8 cellular contexts compared by ENCODE assay signal in genomic region chrX:135003876-135004623, GRCh38. TPM values are rescaled to one million over a fixed set of nuclear protein-coding genes. Genes with fewer than 3 reads are reported as not detected.
A peak's percentile ranks its signal among the peaks of the same experiment; 100 is the strongest.
DNase-seq lines count a peak whose midpoint lies in the region; ATAC-seq and TF ChIP-seq lines count a peak whose summit lies in the region.

No MANE protein-coding gene starts in this region.

- H3K9ac ChIP-seq in BLaER1: no peak overlapping the region
- H3K9ac ChIP-seq in duodenal mucosa (ENCODE audit: low read depth in 1 of 2, low read length in 2 of 2): peak overlapping the region; percentile 39 to 47

- intact Hi-C loops in lower leg skin (cut with DNase I; ENCODE audit: low total_unique reads): no loop called here

- POLR2A ChIA-PET in activated CD4-positive, alpha-beta memory T cell treated with anti-CD3 and anti-CD28 coated beads, Interleukin-2, amount 10 ng/mL, durations not matched to agents 7 days and 5 days (lab: Charles Lee): no interaction called here

- TF ChIP-seq CTCF in lower leg skin (IDR thresholded peaks at IDR 0.05): no peak

- peaks cover 2% of the 10 kb centered on the region for H3K27me3 Mint-ChIP-seq in activated CD4-positive, alpha-beta memory T cell treated with anti-CD3 and anti-CD28 coated beads, Interleukin-2, amount 10 ng/mL, durations not matched to agents 7 days and 5 days

- no peaks in the 10 kb centered on the region for H3K9me3 Mint-ChIP-seq in activated CD4-positive, alpha-beta memory T cell treated with anti-CD3 and anti-CD28 coated beads, Interleukin-2, amount 10 ng/mL, durations not matched to agents 7 days and 5 days

- H3K9me3 ChIP-seq in BLaER1 (no peaks in the 10 kb centered on the region), duodenal mucosa (ENCODE audit: control insufficient read depth in 1 of 2, low read length in 2 of 2) (no peaks in the 10 kb centered on the region)

- no peak for TF ChIP-seq POLR2A in lower leg skin (IDR thresholded peaks at IDR 0.05)

- 0 to 39% methylated on average over 21 to 35 of the region's 35 CpGs for WGBS in lower leg skin, 2 donors

- peaks cover 12% of the 10 kb centered on the region for H3K4me1 Mint-ChIP-seq in activated CD4-positive, alpha-beta memory T cell treated with anti-CD3 and anti-CD28 coated beads, Interleukin-2, amount 10 ng/mL, durations not matched to agents 7 days and 5 days

- DNase-seq in NCI-H748 treated with DMSO at 0.1 percent for 48 hours (lab: John Stamatoyannopoulos, UW) (peak; percentile 79), lower leg skin (ENCODE audit: low spot score in 2 of 2) (peak; percentile 86 to 97)
- peak; percentile 93 for DNase-seq in activated CD4-positive, alpha-beta memory T cell treated with anti-CD3 and anti-CD28 coated beads, Interleukin-2, amount 10 ng/mL, durations not matched to agents 7 days and 5 days
- peak; percentile 88 for DNase-seq in stimulated activated CD4-positive, alpha-beta T cell treated with anti-CD3 and anti-CD28 coated beads, Interleukin-4, amount 100 ng/mL, for 24 hours

- H3K27ac Mint-ChIP-seq in activated CD4-positive, alpha-beta memory T cell treated with anti-CD3 and anti-CD28 coated beads, Interleukin-2, amount 10 ng/mL, durations not matched to agents 7 days and 5 days: peak overlapping the region; percentile 12

- H3K4me1 ChIP-seq in BLaER1: no peaks in the 10 kb centered on the region
- H3K4me1 ChIP-seq in duodenal mucosa (ENCODE audit: control insufficient read depth in 1 of 2, insufficient read depth in 2 of 2, low read length in 2 of 2): peaks cover 0 to 4% of the 10 kb centered on the region in 2 donors

- H3K4me3 ChIP-seq in BLaER1: peak overlapping the region; percentile 58
- peak overlapping the region; percentile 69 to 76 for H3K4me3 ChIP-seq in duodenal mucosa (ENCODE audit: low read depth in 1 of 2, low read length in 2 of 2)
- no peak overlapping the region for H3K4me3 ChIP-seq in lower leg skin (ENCODE audit: low read depth, poor library complexity, severe bottlenecking)

- CTCF ChIA-PET in activated CD4-positive, alpha-beta memory T cell treated with anti-CD3 and anti-CD28 coated beads, Interleukin-2, amount 10 ng/mL, durations not matched to agents 7 days and 5 days (lab: Charles Lee): interaction anchor here (2.0 kb wide), 1 partner anchor 82 kb away, joined by 6 read pairs; no protein-coding TSS in a partner anchor

- H3K27me3 ChIP-seq in BLaER1 (peaks cover 80% of the 10 kb centered on the region), duodenal mucosa (ENCODE audit: control insufficient read depth in 1 of 2, insufficient read depth in 2 of 2, low read length in 2 of 2) (no peaks in the 10 kb centered on the region)

- no peak overlapping the region for H3K27ac ChIP-seq in BLaER1
- H3K27ac ChIP-seq in duodenal mucosa (ENCODE audit: low read depth, low read length): no peak overlapping the region

- no peaks in the 10 kb centered on the region for H3K36me3 ChIP-seq in BLaER1
- H3K36me3 ChIP-seq in duodenal mucosa (ENCODE audit: control insufficient read depth in 1 of 2, insufficient read depth in 2 of 2, low read length in 2 of 2): no peaks in the 10 kb centered on the region

- H3K36me3 Mint-ChIP-seq in activated CD4-positive, alpha-beta memory T cell treated with anti-CD3 and anti-CD28 coated beads, Interleukin-2, amount 10 ng/mL, durations not matched to agents 7 days and 5 days (ENCODE audit: low read depth): no peaks in the 10 kb centered on the region

- peak overlapping the region; percentile 61 for H3K4me2 ChIP-seq in BLaER1

- peak overlapping the region; percentile 69 for H3K4me3 Mint-ChIP-seq in activated CD4-positive, alpha-beta memory T cell treated with anti-CD3 and anti-CD28 coated beads, Interleukin-2, amount 10 ng/mL, durations not matched to agents 7 days and 5 days

- ATAC-seq in GM19397 (IDR thresholded peaks at IDR 0.05; ENCODE audit: unreplicated experiment): peak; percentile 96
- peak; percentile 71 for ATAC-seq in HG03558 (IDR thresholded peaks at IDR 0.05; ENCODE audit: extremely low read depth, unreplicated experiment)

- peaks cover 16% of the 10 kb centered on the region; the same call in 1 of the 2 replicates for H4K20me1 ChIP-seq in BLaER1

RNA-seq across cellular contexts. Expression of gene SMIM10, which starts 13.3 kb away (rescaled TPM):
- under 1 TPM; 0.35 to 0.38 TPM for total RNA-seq in activated CD4-positive, alpha-beta memory T cell treated with anti-CD3 and anti-CD28 coated beads, Interleukin-2, amount 10 ng/mL, durations not matched to agents 7 days and 5 days
- 1 to 10 TPM in 1 of 4 donors, under 1 TPM in 1, not detected in 2; 0.56 to 2.7 TPM for total RNA-seq in lower leg skin

RNA-seq across cellular contexts. Expression of gene RTL8B, which starts 18.3 kb away (rescaled TPM):
- under 1 TPM; 0.13 to 0.28 TPM for total RNA-seq in activated CD4-positive, alpha-beta memory T cell treated with anti-CD3 and anti-CD28 coated beads, Interleukin-2, amount 10 ng/mL, durations not matched to agents 7 days and 5 days
- 10 to 100 TPM in 3 of 4 donors, 1 to 10 TPM in 1; 9.9 to 11.3 (median 10.7) TPM for total RNA-seq in lower leg skin

RNA-seq across cellular contexts. Expression of gene RTL8C, which starts 28.1 kb away (rescaled TPM):
- total RNA-seq in activated CD4-positive, alpha-beta memory T cell treated with anti-CD3 and anti-CD28 coated beads, Interleukin-2, amount 10 ng/mL, durations not matched to agents 7 days and 5 days: 10 to 100 TPM; 29.7 TPM
- total RNA-seq in lower leg skin: 10 to 100 TPM; 37.3 to 54.5 (median 46.8) TPM

RNA-seq across cellular contexts. Expression of gene RTL8A, which starts 47.9 kb away (rescaled TPM):
- 10 to 100 TPM; 14.2 to 15.3 TPM for total RNA-seq in activated CD4-positive, alpha-beta memory T cell treated with anti-CD3 and anti-CD28 coated beads, Interleukin-2, amount 10 ng/mL, durations not matched to agents 7 days and 5 days
- total RNA-seq in lower leg skin: 10 to 100 TPM; 15.9 to 39.4 (median 23.6) TPM

Comparison
In these comparisons a context has a peak if more than half of its experiments do, and no peak if none do; other contexts are left out.
1. RNA of gene RTL8B, which starts 18.3 kb away (total RNA-seq): 9.9 to 11.3 TPM in lower leg skin; 0.13 to 0.28 TPM in activated CD4-positive, alpha-beta memory T cell treated with anti-CD3 and anti-CD28 coated beads, Interleukin-2, amount 10 ng/mL, durations not matched to agents 7 days and 5 days; every median in the first group is over 4 times any median in the second.
2. Peak in every context shown above with its lines, with median percentiles within 50 percentile points of each other: DNase-seq.